In genomic region chr16:29973384-29974246, GRCh38 we compare ENCODE assay signal across 8 cellular contexts. TPM values are rescaled to one million over a fixed set of nuclear protein-coding genes. Genes with fewer than 3 reads are reported as not detected.
DNase-seq lines count a peak whose midpoint lies in the region; ATAC-seq and TF ChIP-seq lines count a peak whose summit lies in the region.

TAOK2 (plus strand) TSS chr16:29973868; CDS start chr16:29977773, 3,905 bp downstream.

- TF ChIP-seq POLR2A in gastroesophageal sphincter (IDR thresholded peaks at IDR 0.05), result peak; percentile 71 to 76

- H3K79me2 ChIP-seq in SK-N-SH (ENCODE audit: insufficient read depth), result peaks cover 46% of the 10 kb centered on the region

- H3K9me2 ChIP-seq in SK-N-SH, result no peaks in the 10 kb centered on the region

- H3K4me1 ChIP-seq in SK-N-SH (ENCODE audit: control insufficient read depth in 1 of 2, insufficient read depth in 2 of 2, low read depth in 1 of 2, low read length in 1 of 2) (peaks cover 20 to 25% of the 10 kb centered on the region in 2 experiments; a peak in 3 of 4 replicates), gastroesophageal sphincter (peaks cover 5 to 50% (median 31%) of the 10 kb centered on the region in 3 donors)

- H3K9me3 ChIP-seq in SK-N-SH (no peaks in the 10 kb centered on the region), gastroesophageal sphincter (no peaks in the 10 kb centered on the region)

- H3K4me2 ChIP-seq in SK-N-SH, result peak within 1 kb of the TSS; percentile 99

- peak; percentile 98 for DNase-seq in NCI-H1092 (lab: John Stamatoyannopoulos, UW)
- DNase-seq in SK-N-SH, result peak; percentile 99
- DNase-seq in activated naive CD4-positive, alpha-beta T cell treated with anti-CD3 and anti-CD28 coated beads, Interleukin-2, amount 10 ng/mL, durations not matched to agents 7 days and 5 days, result peak; percentile 97
- DNase-seq in non-pigmented ciliary epithelial cell (ENCODE audit: low read depth), result peak; percentile 95
- DNase-seq in substantia nigra (lab: John Stamatoyannopoulos, UW), result peak; percentile 91 to 100 (median 98)

- WGBS in SK-N-SH (ENCODE audit: low lambda C conversion rate), result 6% methylated on average over 62 of the region's 75 CpGs
- 1 to 7% methylated on average over 3 to 15 of the region's 75 CpGs for WGBS in gastroesophageal sphincter (ENCODE audit: low coverage in 1 of 2), 2 donors

- peaks cover 38% of the 10 kb centered on the region for H4K20me1 ChIP-seq in SK-N-SH (ENCODE audit: insufficient read depth)

- H3K4me1 Mint-ChIP-seq in activated naive CD4-positive, alpha-beta T cell treated with anti-CD3 and anti-CD28 coated beads, Interleukin-2, amount 10 ng/mL, durations not matched to agents 7 days and 5 days, result peaks cover 38% of the 10 kb centered on the region

- H3K27ac Mint-ChIP-seq in activated naive CD4-positive, alpha-beta T cell treated with anti-CD3 and anti-CD28 coated beads, Interleukin-2, amount 10 ng/mL, durations not matched to agents 7 days and 5 days, result peak within 1 kb of the TSS; percentile 91

- H3K36me3 ChIP-seq in SK-N-SH (replicated peaks in 1 of 2; ENCODE audit: control insufficient read depth in 1 of 2, insufficient read depth in 2 of 2, low read length in 1 of 2), result peaks cover 16 to 21% of the 10 kb centered on the region in 2 experiments
- peaks cover 0 to 49% of the 10 kb centered on the region in 2 donors for H3K36me3 ChIP-seq in gastroesophageal sphincter

- TF ChIP-seq CTCF in SK-N-SH (IDR thresholded peaks at IDR 0.05) (no peak), gastroesophageal sphincter (IDR thresholded peaks at IDR 0.05) (peak in 1 of 4 experiments; percentile 16)

- ATAC-seq in HG02588 (IDR thresholded peaks at IDR 0.05; ENCODE audit: unreplicated experiment), result peak; percentile 91
- peak; percentile 99 for ATAC-seq in gastroesophageal sphincter

- no peaks in the 10 kb centered on the region for H3K27me3 Mint-ChIP-seq in activated naive CD4-positive, alpha-beta T cell treated with anti-CD3 and anti-CD28 coated beads, Interleukin-2, amount 10 ng/mL, durations not matched to agents 7 days and 5 days

- TF ChIP-seq EP300 in SK-N-SH (IDR thresholded peaks at IDR 0.05; ENCODE audit: borderline replicate concordance in 1 of 2, low read depth in 1 of 2, low read length in 1 of 2) (peak in 1 of 2 experiments; percentile 75; a peak in 3 of 4 replicates), gastroesophageal sphincter (IDR thresholded peaks at IDR 0.05) (no peak)

- CTCF ChIA-PET in SK-N-SH (lab: Yijun Ruan, JAX), result interaction anchor here (0.8 to 8.2 kb wide), 11 partner anchors 8 to 183 kb away, joined by 3 to 41 read pairs (median 3); partner anchors contain the start of genes CDIPT, KIF22, PAGR1 and TLCD3B
- CTCF ChIA-PET in activated naive CD4-positive, alpha-beta T cell treated with anti-CD3 and anti-CD28 coated beads, Interleukin-2, amount 10 ng/mL, durations not matched to agents 7 days and 5 days (lab: Charles Lee), result interaction anchor here (0.9 to 2.8 kb wide), 6 partner anchors 12 to 166 kb away, joined by 3 to 10 read pairs (median 4); partner anchors contain the start of genes PAGR1 and TMEM219

- peaks cover 35% of the 10 kb centered on the region for H3K36me3 Mint-ChIP-seq in activated naive CD4-positive, alpha-beta T cell treated with anti-CD3 and anti-CD28 coated beads, Interleukin-2, amount 10 ng/mL, durations not matched to agents 7 days and 5 days

- H3K9ac ChIP-seq in SK-N-SH, result peak within 1 kb of the TSS; percentile 82

- H2AFZ ChIP-seq in SK-N-SH (ENCODE audit: low read depth), result peak within 1 kb of the TSS; percentile 68

- H3K27me3 ChIP-seq in SK-N-SH (ENCODE audit: insufficient read depth), result no peaks in the 10 kb centered on the region
- no peaks in the 10 kb centered on the region for H3K27me3 ChIP-seq in gastroesophageal sphincter

- TF ChIP-seq RAD21 in SK-N-SH (IDR thresholded peaks at IDR 0.05; ENCODE audit: low read length), result no peak

- no peaks in the 10 kb centered on the region for H3K9me3 Mint-ChIP-seq in activated naive CD4-positive, alpha-beta T cell treated with anti-CD3 and anti-CD28 coated beads, Interleukin-2, amount 10 ng/mL, durations not matched to agents 7 days and 5 days

- H3K4me3 ChIP-seq in GM08714 (ENCODE audit: low read length) (peak within 1 kb of the TSS; percentile 90), SK-N-SH (ENCODE audit: low read depth in 2 of 2, low read length in 1 of 2) (peak within 1 kb of the TSS; percentile 87 to 91), gastroesophageal sphincter (peak within 1 kb of the TSS; percentile 83 to 95)

- H3K27ac ChIP-seq in SK-N-SH (ENCODE audit: low read depth in 2 of 2, low read length in 1 of 2) (peak within 1 kb of the TSS; percentile 69 to 88), gastroesophageal sphincter (peak within 1 kb of the TSS; percentile 83 to 94 (median 92)), substantia nigra (ENCODE audit: low read depth, low read length, poor library complexity, severe bottlenecking) (peak within 1 kb of the TSS; percentile 93)

- peaks cover 11% of the 10 kb centered on the region for H3F3A ChIP-seq in SK-N-SH (replicated peaks; ENCODE audit: insufficient read depth)

- POLR2A ChIA-PET in SK-N-SH (lab: Yijun Ruan, JAX), result interaction anchor here (0.6 to 1.6 kb wide), 9 partner anchors 12 to 90 kb away, joined by 3 to 10 read pairs (median 3); partner anchors contain the start of genes ASPHD1, HIRIP3, KCTD13 and SEZ6L2

- peak within 1 kb of the TSS; percentile 81 for H3K4me3 Mint-ChIP-seq in activated naive CD4-positive, alpha-beta T cell treated with anti-CD3 and anti-CD28 coated beads, Interleukin-2, amount 10 ng/mL, durations not matched to agents 7 days and 5 days

TF ChIP-seq in SK-N-SH, 30 proteins besides CTCF, POLR2A, EP300 and RAD21 (continues in another document):
- TF ChIP-seq RFX5 (IDR thresholded peaks at IDR 0.05; ENCODE audit: low read length), result peak; percentile 97
- no peak for TF ChIP-seq USF2 (IDR thresholded peaks at IDR 0.05; ENCODE audit: borderline replicate concordance, low read depth, low read length)
- TF ChIP-seq IRF3 (IDR thresholded peaks at IDR 0.05; ENCODE audit: low read depth, low read length), result no peak
- TF ChIP-seq POLR2AphosphoS5 (IDR thresholded peaks at IDR 0.05; ENCODE audit: low read depth, low read length), result peak; percentile 87
- peak; percentile 91 for TF ChIP-seq YY1 (IDR thresholded peaks at IDR 0.05; ENCODE audit: low read depth)
- TF ChIP-seq NFIC (IDR thresholded peaks at IDR 0.05; ENCODE audit: borderline replicate concordance), result no peak
- peak; percentile 98 for TF ChIP-seq NRF1 (IDR thresholded peaks at IDR 0.05; ENCODE audit: low read depth, low read length)
- no peak for TF ChIP-seq USF1 (IDR thresholded peaks at IDR 0.05; ENCODE audit: borderline replicate concordance, low read depth)
- TF ChIP-seq FOXM1 (IDR thresholded peaks at IDR 0.05; ENCODE audit: low read depth), result no peak
- TF ChIP-seq TCF12 (IDR thresholded peaks at IDR 0.05), result 0 out of 2 replicates have a peak, but pooled peaks have one; percentile 7
- TF ChIP-seq REST (IDR thresholded peaks at IDR 0.05; ENCODE audit: low read depth, low read length), result no peak

RNA-seq across cellular contexts. Expression of gene TAOK2, which starts in this region (rescaled TPM):
- 21.9 and 23.1 TPM in 2 replicates for polyA plus RNA-seq in SK-N-SH (2012; rRNA removed)
- polyA plus RNA-seq in SK-N-SH (2012; cell fraction: cytosol; rRNA removed), result 7.2 and 11.2 TPM in 2 replicates
- polyA plus RNA-seq in SK-N-SH (2012; cell fraction: nucleus; rRNA removed), result 59.6 and 71.3 TPM in 2 replicates
- total RNA-seq in gastroesophageal sphincter, result 10 to 100 TPM; 38.4 to 62.1 (median 46.5) TPM

Comparison
In these comparisons a context has a peak if more than half of its experiments do, and no peak if none do; other contexts are left out.
1. Peak in every context shown above with its lines: DNase-seq, ATAC-seq, H3K4me3 ChIP-seq and H3K27ac ChIP-seq.